In genomic region chr2:46942143-46942526, GRCh38 we compare ENCODE assay signal across 8 cellular contexts. TPM values are rescaled to one million over a fixed set of nuclear protein-coding genes. Genes with fewer than 3 reads are reported as not detected.
DNase-seq lines count a peak whose midpoint lies in the region; ATAC-seq and TF ChIP-seq lines count a peak whose summit lies in the region.

No MANE protein-coding gene starts in this region.

- H3K27me3 Mint-ChIP-seq in immature natural killer cell (ENCODE audit: low read depth in 3 of 3) = peaks cover 8 to 18% (median 13%) of the 10 kb centered on the region in 3 donors

- TF ChIP-seq CTCF in ascending aorta (IDR thresholded peaks at IDR 0.05) = no peak

- H3K4me1 Mint-ChIP-seq in immature natural killer cell = peaks cover 40 to 52% of the 10 kb centered on the region in 2 donors

- H3K9me3 ChIP-seq in ascending aorta = no peaks in the 10 kb centered on the region

- peak overlapping the region; percentile 97 to 99 (median 99) for H3K27ac Mint-ChIP-seq in immature natural killer cell

- no peaks in the 10 kb centered on the region for H3K36me3 Mint-ChIP-seq in immature natural killer cell

- DNase-seq in T-helper 1 cell = peak; percentile 63 to 80 (median 69)
- DNase-seq in ascending aorta (ENCODE audit: low spot score in 2 of 2) = peak in 1 of 2 donors; percentile 79
- DNase-seq in immature natural killer cell = peak; percentile 65 to 76 (median 73)
- peak; percentile 73 for DNase-seq in stimulated activated CD4-positive, alpha-beta T cell treated with anti-CD3 and anti-CD28 coated beads, Interleukin-1b, Interleukin-23, amount 100 ng/mL, for 48 hours
- no peak for DNase-seq in NCI-H2081 (lab: John Stamatoyannopoulos, UW)
- DNase-seq in NCI-H2107 treated with DMSO at 0.1 percent for 48 hours (lab: John Stamatoyannopoulos, UW; ENCODE audit: unreplicated experiment) = no peak

- peaks cover 5 to 30% of the 10 kb centered on the region in 2 donors for H3K4me1 ChIP-seq in ascending aorta

- intact Hi-C loops in ascending aorta (cut with DNase I) = loop anchor here (2.0 kb wide), 1 partner anchor 23 kb away; no protein-coding TSS in a partner anchor

- no peaks in the 10 kb centered on the region for H3K27me3 ChIP-seq in ascending aorta

- H3K36me3 ChIP-seq in ascending aorta = peaks cover 0 to 7% of the 10 kb centered on the region in 2 donors

- ATAC-seq in GM18861 (IDR thresholded peaks at IDR 0.05; ENCODE audit: unreplicated experiment) (peak; percentile 24), HG03025 (IDR thresholded peaks at IDR 0.05; ENCODE audit: low FRiP score, unreplicated experiment) (peak; percentile 32)

- H3K9me3 Mint-ChIP-seq in immature natural killer cell = no peaks in the 10 kb centered on the region

- peak overlapping the region; percentile 79 to 81 for H3K27ac ChIP-seq in ascending aorta

- peak overlapping the region; percentile 98 to 100 (median 99) for H3K4me3 Mint-ChIP-seq in immature natural killer cell

- H3K4me3 ChIP-seq in ascending aorta = peak overlapping the region; percentile 81 to 84

RNA-seq across cellular contexts. Expression of gene TTC7A, which starts 1.1 kb away (rescaled TPM):
- total RNA-seq in ascending aorta = 181 TPM
- polyA plus RNA-seq in immature natural killer cell = 10 to 100 TPM in 1 of 3 donors, 1 to 10 TPM in 2; 7.1 to 11.7 (median 9.6) TPM

RNA-seq across cellular contexts. Expression of gene MCFD2, which starts 26.5 kb away (rescaled TPM):
- 171 TPM for total RNA-seq in ascending aorta
- polyA plus RNA-seq in immature natural killer cell = 10 to 100 TPM; 18.6 to 38.1 (median 27.4) TPM

Comparison
In these comparisons a context has a peak if more than half of its experiments do, and no peak if none do; other contexts are left out.
1. DNase-seq: peak in T-helper 1 cell (5 of 5), immature natural killer cell (3 of 3) and stimulated activated CD4-positive, alpha-beta T cell treated with anti-CD3 and anti-CD28 coated beads, Interleukin-1b, Interleukin-23, amount 100 ng/mL, for 48 hours (single experiment); none in NCI-H2081 (0 of 2) and NCI-H2107 treated with DMSO at 0.1 percent for 48 hours (single experiment).